22 cellular contexts compared by ENCODE assay signal in genomic region chr1:31732343-31732742, GRCh38.
"Had no signal": no experiment of that assay in that cellular context is flagged by ENCODE, and none has a peak within 500 bp of the region (broad histone marks: within the 10 kb centered on the region; RNA-seq: fewer than 3 reads in every experiment).

No MANE protein-coding gene starts in this region.

- H3K9me3 ChIP-seq: MG63, SJSA1 had no signal

- DNase-seq: Karpas-422, KG1, MG63, NCI-H1092, NCI-H1105 treated with DMSO at 0.1 percent for 48 hours, NCI-H1417 treated with DMSO at 0.1 percent for 48 hours, NCI-H146, NCI-H1694 treated with DMSO at 0.1 percent for 48 hours, NCI-H1930, NCI-H2081, NCI-H2107, NCI-H2227 treated with DMSO at 0.1 percent for 48 hours, NCI-H446, NCI-H510A, NCI-H524 treated with DMSO at 0.1 percent for 48 hours, NCI-H69, NCI-H774, Right ventricle myocardium superior, RPMI8226, SIG-M5 had no signal

- H3K27ac ChIP-seq: SJSA1, SK-N-MC had no signal

- H3K4me3 ChIP-seq: MG63, SJSA1, SK-N-MC had no signal

- H3K27me3 ChIP-seq: MG63, SJSA1 had no signal

- H3K36me3 ChIP-seq: MG63 had no signal
